Comparison of ENCODE assay signal across 17 cellular contexts in genomic region chr18:75874401-75875093, GRCh38.
DNase-seq lines count a peak whose midpoint lies in the region; ATAC-seq and TF ChIP-seq lines count a peak whose summit lies in the region.
"Had no signal": no experiment of that assay in that cellular context is flagged by ENCODE, and none has a peak within 500 bp of the region (broad histone marks: within the 10 kb centered on the region; RNA-seq: fewer than 3 reads in every experiment).

No MANE protein-coding gene starts in this region.

- no peak overlapping the region for H2BK15ac ChIP-seq in mesenchymal stem cell (ENCODE audit: low read depth, poor library complexity, severe bottlenecking)
- H2BK15ac ChIP-seq in mesendoderm (replicated peaks; ENCODE audit: low read depth) = no peak overlapping the region

- peak; percentile 61 for DNase-seq in D341Med (ENCODE audit: low spot score)
- DNase-seq in NCI-H82 treated with DMSO at 0.1 percent for 48 hours (lab: John Stamatoyannopoulos, UW; ENCODE audit: unreplicated experiment) = peak; percentile 89
- DNase-seq in mesenchymal stem cell = peak; percentile 33
- no peak for DNase-seq in sigmoid colon
- DNase-seq in NCI-H69 (lab: John Stamatoyannopoulos, UW) = no peak
- no peak for DNase-seq in mesendoderm
- DNase-seq: CD8-positive, alpha-beta T cell; DND-41; GDM1; NCI-H1417; NCI-H187 treated with DMSO at 0.1 percent for 48 hours; NCI-H2171; NCI-H446; NCI-H774 had no signal

- H4K5ac ChIP-seq in mesendoderm (ENCODE audit: low read length) = no peak overlapping the region

- peaks cover 8% of the 10 kb centered on the region for H3K9me3 ChIP-seq in mesenchymal stem cell (ENCODE audit: control insufficient read depth, low read length)
- H3K9me3 ChIP-seq in sigmoid colon = peaks cover 0 to 6% (median 0%) of the 10 kb centered on the region in 4 donors

- no peak for ATAC-seq in HG02840 (IDR thresholded peaks at IDR 0.05; ENCODE audit: low FRiP score, unreplicated experiment)
- no peak for ATAC-seq in GM21528 (IDR thresholded peaks at IDR 0.05; ENCODE audit: low FRiP score, unreplicated experiment)
- ATAC-seq: CD8-positive, alpha-beta T cell; GM23338 had no signal

- TF ChIP-seq POLR2A in sigmoid colon (IDR thresholded peaks at IDR 0.05) = no peak

- no peak overlapping the region for H2AFZ ChIP-seq in mesenchymal stem cell (ENCODE audit: low read depth, low read length)
- H2AFZ ChIP-seq: GM23338 had no signal

- H3K23ac ChIP-seq in mesenchymal stem cell (ENCODE audit: low read length in 2 of 2) (no peak overlapping the region), mesendoderm (ENCODE audit: low read length) (no peak overlapping the region)

- H3K4ac ChIP-seq in mesenchymal stem cell (ENCODE audit: low read depth in 1 of 2, low read length in 2 of 2) = no peak overlapping the region
- H3K4ac ChIP-seq in mesendoderm (ENCODE audit: low read depth, low read length) = no peak overlapping the region

- H4K8ac ChIP-seq in mesenchymal stem cell (ENCODE audit: low read length) (no peak overlapping the region), mesendoderm (ENCODE audit: low read depth, low read length) (no peak overlapping the region)

- H3K18ac ChIP-seq in mesenchymal stem cell (ENCODE audit: low read depth in 1 of 2, low read length in 2 of 2) (no peak overlapping the region), mesendoderm (ENCODE audit: low read length) (no peak overlapping the region)

- no peak overlapping the region for H3K27ac ChIP-seq in mesenchymal stem cell (ENCODE audit: low read length, poor library complexity, severe bottlenecking)
- H3K27ac ChIP-seq in sigmoid colon = peak overlapping the region; percentile 75 to 89 (median 84)
- no peak overlapping the region for H3K27ac ChIP-seq in mesendoderm (ENCODE audit: low read depth, low read length)

- TF ChIP-seq EP300 in sigmoid colon (IDR thresholded peaks at IDR 0.05) = no peak

- H3K4me3 ChIP-seq in mesenchymal stem cell (ENCODE audit: insufficient read depth in 1 of 2, low read depth in 1 of 2, low read length in 2 of 2) (no peak overlapping the region), sigmoid colon (peak overlapping the region in 3 of 4 donors; percentile 18 to 28 (median 25)), mesendoderm (ENCODE audit: low read length) (no peak overlapping the region)
- H3K4me3 ChIP-seq: GM23338 had no signal

- H3K56ac ChIP-seq in mesendoderm (ENCODE audit: low read length) = no peak overlapping the region

- H3K14ac ChIP-seq in mesenchymal stem cell (ENCODE audit: low read length in 2 of 2) = no peak overlapping the region

- no peak overlapping the region for H2BK5ac ChIP-seq in mesenchymal stem cell (ENCODE audit: low read depth, low read length, poor library complexity, severe bottlenecking)
- H2BK5ac ChIP-seq in mesendoderm (ENCODE audit: low read length) = no peak overlapping the region

- WGBS in mesenchymal stem cell = 43% methylated on average over 11 of the region's 11 CpGs
- 64 to 76% methylated on average over 11 of the region's 11 CpGs for WGBS in sigmoid colon, 2 donors
- WGBS in mesendoderm (ENCODE audit: extremely low coverage, insufficient coverage, low lambda C conversion rate) = no CpG with 5 or more reads among the region's 11 CpGs

- H2AK5ac ChIP-seq in mesenchymal stem cell (ENCODE audit: low read length, severe bottlenecking) = no peak overlapping the region
- no peak overlapping the region for H2AK5ac ChIP-seq in mesendoderm (ENCODE audit: low read length)

- TF ChIP-seq CTCF in sigmoid colon (IDR thresholded peaks at IDR 0.05) = no peak

- no peaks in the 10 kb centered on the region for H3K79me1 ChIP-seq in mesenchymal stem cell (replicated peaks; ENCODE audit: low read length, poor library complexity, severe bottlenecking)
- no peaks in the 10 kb centered on the region for H3K79me1 ChIP-seq in mesendoderm (ENCODE audit: low read length)

- H2BK12ac ChIP-seq in mesenchymal stem cell (ENCODE audit: low read length in 2 of 2) = no peak overlapping the region

- no peak overlapping the region for H4K91ac ChIP-seq in mesenchymal stem cell (ENCODE audit: low read length)

- intact Hi-C loops in sigmoid colon (cut with DNase I) = loop anchor here (2.0 to 5.0 kb wide), 3 partner anchors 48 to 662 kb away; partner anchors contain the start of gene TSHZ1

- H3K27me3 ChIP-seq in mesenchymal stem cell (ENCODE audit: control insufficient read depth in 1 of 2, insufficient read depth in 1 of 2, low read length in 2 of 2) (no peaks in the 10 kb centered on the region), sigmoid colon (no peaks in the 10 kb centered on the region), mesendoderm (ENCODE audit: insufficient read depth, low read length, poor library complexity) (no peaks in the 10 kb centered on the region)

- H3K79me2 ChIP-seq in mesendoderm (ENCODE audit: control insufficient read depth, insufficient read depth, low read length) = no peaks in the 10 kb centered on the region

- no peak overlapping the region for H2BK120ac ChIP-seq in mesenchymal stem cell (ENCODE audit: low read depth, low read length)
- H2BK120ac ChIP-seq in mesendoderm (ENCODE audit: low read depth, low read length) = no peak overlapping the region

- H3K4me1 ChIP-seq in mesenchymal stem cell (ENCODE audit: control insufficient read depth, insufficient read depth, low read depth, low read length) (no peaks in the 10 kb centered on the region), sigmoid colon (peaks cover 0 to 59% (median 48%) of the 10 kb centered on the region in 4 donors), mesendoderm (ENCODE audit: control insufficient read depth, low read depth, low read length) (no peaks in the 10 kb centered on the region)

- H3K4me2 ChIP-seq in mesenchymal stem cell (ENCODE audit: low read length, poor library complexity, severe bottlenecking) (no peak overlapping the region), mesendoderm (ENCODE audit: low read length) (no peak overlapping the region)
- H3K4me2 ChIP-seq: GM23338 had no signal

- H3K36me3 ChIP-seq in mesenchymal stem cell (ENCODE audit: control insufficient read depth in 1 of 2, insufficient read depth in 2 of 2, low read depth in 1 of 2, low read length in 2 of 2) (no peaks in the 10 kb centered on the region), sigmoid colon (no peaks in the 10 kb centered on the region), mesendoderm (ENCODE audit: control insufficient read depth, insufficient read depth, low read length) (no peaks in the 10 kb centered on the region)

- H3K9ac ChIP-seq in mesenchymal stem cell (ENCODE audit: low read length) (no peak overlapping the region), mesendoderm (ENCODE audit: low read length) (no peak overlapping the region)

Comparison
In these comparisons a context has a peak if more than half of its experiments do, and no peak if none do; other contexts are left out.
1. DNase-seq: peak in D341Med (single experiment), NCI-H82 treated with DMSO at 0.1 percent for 48 hours (single experiment) and mesenchymal stem cell (single experiment); none in sigmoid colon (single experiment), NCI-H69 (single experiment) and mesendoderm (single experiment).
2. H3K27ac ChIP-seq: peak in sigmoid colon (4 of 4); none in mesenchymal stem cell (single experiment) and mesendoderm (single experiment).
3. H3K4me3 ChIP-seq: peak in sigmoid colon (3 of 4); none in mesenchymal stem cell (0 of 2) and mesendoderm (single experiment).